ENCODE assay signal across 8 cellular contexts in the genomic region with DNA sequence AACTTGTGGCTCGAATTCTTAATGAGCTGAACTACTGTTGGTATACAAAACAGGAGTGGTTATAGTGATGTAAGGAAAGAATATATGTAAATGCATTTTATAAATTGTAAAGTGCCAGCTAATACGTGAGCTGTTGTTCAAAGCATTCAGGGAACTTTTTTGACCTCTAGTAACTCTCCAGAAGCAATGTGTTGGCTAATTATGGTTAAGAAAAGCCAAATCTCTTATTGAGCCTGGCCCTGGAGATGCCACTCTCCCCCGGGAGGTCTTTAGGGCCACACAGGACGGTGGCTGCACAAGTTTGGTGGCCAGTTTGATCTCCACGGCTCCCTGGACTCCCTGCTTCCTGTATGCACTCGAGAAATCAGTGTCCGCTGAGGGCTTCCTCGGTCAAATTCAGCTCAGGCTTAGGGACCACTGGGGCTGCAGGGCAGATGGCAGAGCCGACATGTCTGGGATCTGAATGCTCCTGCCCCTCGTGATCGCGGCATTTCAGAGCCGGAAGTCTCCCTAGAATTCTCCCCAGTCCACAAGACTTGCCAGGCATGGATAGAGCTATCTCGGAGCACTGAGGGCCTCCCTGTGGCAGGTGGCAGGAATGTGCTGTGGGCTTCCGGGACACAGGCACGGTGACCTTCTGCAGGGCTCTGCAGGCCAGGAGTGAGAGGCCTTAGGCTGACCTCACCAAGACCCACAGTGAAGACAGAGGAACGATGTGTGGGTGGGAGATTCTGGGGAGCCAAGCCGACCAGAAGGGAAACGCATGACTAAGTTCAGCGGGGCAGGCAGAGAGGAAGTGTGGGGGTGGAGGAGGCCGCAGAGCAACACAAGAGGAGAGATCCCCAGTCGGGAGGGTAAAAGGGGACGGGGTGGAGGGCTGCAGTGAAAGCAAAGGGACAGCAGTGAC. TPM values are rescaled to one million over a fixed set of nuclear protein-coding genes. Genes with fewer than 3 reads are reported as not detected.
DNase-seq lines count a peak whose midpoint lies in the region; ATAC-seq and TF ChIP-seq lines count a peak whose summit lies in the region.

No MANE protein-coding gene starts in this region.

- no peak for TF ChIP-seq RAD21 in SK-N-SH (IDR thresholded peaks at IDR 0.05; ENCODE audit: low read length)

- H3K9ac ChIP-seq in SK-N-SH, result no peak overlapping the region

- no peak overlapping the region for H2AFZ ChIP-seq in SK-N-SH (ENCODE audit: low read depth)

- CTCF ChIA-PET in SK-N-SH (lab: Yijun Ruan, JAX), result interaction anchor here (0.7 to 1.5 kb wide), 3 partner anchors 12 to 101 kb away, joined by 3 to 5 read pairs (median 4); no protein-coding TSS in a partner anchor

- POLR2A ChIA-PET in SK-N-SH (lab: Yijun Ruan, JAX), result no interaction called here

- no peaks in the 10 kb centered on the region for H3F3A ChIP-seq in SK-N-SH (replicated peaks; ENCODE audit: insufficient read depth)

- H3K27me3 ChIP-seq in SK-N-SH (ENCODE audit: insufficient read depth) (no peaks in the 10 kb centered on the region), transverse colon (no peaks in the 10 kb centered on the region)

- no peaks in the 10 kb centered on the region for H3K9me3 ChIP-seq in SK-N-SH
- no peaks in the 10 kb centered on the region for H3K9me3 ChIP-seq in mucosa of descending colon
- no peaks in the 10 kb centered on the region for H3K9me3 ChIP-seq in transverse colon

- 83% methylated on average over 16 of the region's 23 CpGs for WGBS in SK-N-SH (ENCODE audit: low lambda C conversion rate)
- 37 to 65% methylated on average over 7 to 23 of the region's 23 CpGs for WGBS in transverse colon (ENCODE audit: low coverage in 1 of 2), 2 donors

- TF ChIP-seq EP300 in SK-N-SH (IDR thresholded peaks at IDR 0.05; ENCODE audit: borderline replicate concordance in 1 of 2, low read depth in 1 of 2, low read length in 1 of 2) (no peak), transverse colon (IDR thresholded peaks at IDR 0.05; ENCODE audit: low read depth) (no peak)

- TF ChIP-seq CTCF in SK-N-SH (IDR thresholded peaks at IDR 0.05), result no peak
- peak; percentile 16 for TF ChIP-seq CTCF in cardiac fibroblast (IDR thresholded peaks at IDR 0.05; ENCODE audit: low read depth, low read length)
- no peak for TF ChIP-seq CTCF in mucosa of descending colon (IDR thresholded peaks at IDR 0.05)
- TF ChIP-seq CTCF in transverse colon (IDR thresholded peaks at IDR 0.05), result no peak

- H3K36me3 ChIP-seq in SK-N-SH (replicated peaks in 1 of 2; ENCODE audit: control insufficient read depth in 1 of 2, insufficient read depth in 2 of 2, low read length in 1 of 2) (peaks cover 14 to 33% of the 10 kb centered on the region in 2 experiments), mucosa of descending colon (ENCODE audit: low read depth) (no peaks in the 10 kb centered on the region), transverse colon (peaks cover 0 to 5% (median 0%) of the 10 kb centered on the region in 4 donors)

- H3K79me2 ChIP-seq in SK-N-SH (ENCODE audit: insufficient read depth), result no peaks in the 10 kb centered on the region

- DNase-seq in SK-N-SH, result no peak
- peak; percentile 67 to 76 for DNase-seq in cardiac fibroblast (ENCODE audit: low read depth in 2 of 2)
- DNase-seq in mucosa of descending colon, result peak in 2 of 3 donors; percentile 32 to 33
- peak; percentile 34 for DNase-seq in transverse colon
- no peak for DNase-seq in NCI-H2107 treated with DMSO at 0.1 percent for 48 hours (lab: John Stamatoyannopoulos, UW; ENCODE audit: unreplicated experiment)
- no peak for DNase-seq in amniotic stem cell (lab: John Stamatoyannopoulos, UW)

- H4K20me1 ChIP-seq in SK-N-SH (ENCODE audit: insufficient read depth), result no peaks in the 10 kb centered on the region

- no peak overlapping the region for H3K4me3 ChIP-seq in SK-N-SH (ENCODE audit: low read depth in 2 of 2, low read length in 1 of 2)
- no peak overlapping the region for H3K4me3 ChIP-seq in cardiac fibroblast (replicated peaks in 1 of 2; ENCODE audit: low read depth in 2 of 2, low read length in 2 of 2)
- no peak overlapping the region for H3K4me3 ChIP-seq in mucosa of descending colon
- no peak overlapping the region for H3K4me3 ChIP-seq in transverse colon

- intact Hi-C loops in mucosa of descending colon (cut with DNase I, micrococcal nuclease) (no loop called here), transverse colon (cut with DNase I; ENCODE audit: low total_unique reads) (no loop called here)

- no peaks in the 10 kb centered on the region for H3K9me2 ChIP-seq in SK-N-SH

- ATAC-seq in GM19351 (IDR thresholded peaks at IDR 0.05; ENCODE audit: unreplicated experiment) (peak; percentile 64), mucosa of descending colon (peak; percentile 42), HG03280 (IDR thresholded peaks at IDR 0.05; ENCODE audit: unreplicated experiment) (no peak)

- peak overlapping the region; percentile 37; the same call in 1 of the 2 replicates for H3K4me2 ChIP-seq in SK-N-SH

- in situ Hi-C loops in transverse colon (cut with MboI; ENCODE audit: low pct_ligation_motif_present in 1 of 4, low pct_unique_long_range_greater_than_20kb in 1 of 4, low sequenced_read_pairs in 3 of 4), result no loop called here

- H3K27ac ChIP-seq in SK-N-SH (ENCODE audit: low read depth in 2 of 2, low read length in 1 of 2) (no peak overlapping the region), transverse colon (no peak overlapping the region)

- peaks cover 0 to 13% of the 10 kb centered on the region in 2 experiments; a peak in 1 of 4 replicates for H3K4me1 ChIP-seq in SK-N-SH (ENCODE audit: control insufficient read depth in 1 of 2, insufficient read depth in 2 of 2, low read depth in 1 of 2, low read length in 1 of 2)
- no peaks in the 10 kb centered on the region for H3K4me1 ChIP-seq in mucosa of descending colon (ENCODE audit: low read depth)
- peaks cover 0 to 9% (median 2%) of the 10 kb centered on the region in 4 donors for H3K4me1 ChIP-seq in transverse colon

- TF ChIP-seq POLR2A in transverse colon (IDR thresholded peaks at IDR 0.05), result no peak

TF ChIP-seq in SK-N-SH, 30 proteins besides CTCF, POLR2A, EP300 and RAD21 (continues in another document):
- TF ChIP-seq TCF12 (IDR thresholded peaks at IDR 0.05) (no peak), RCOR1 (IDR thresholded peaks at IDR 0.05; ENCODE audit: low read length) (no peak), NFIC (IDR thresholded peaks at IDR 0.05; ENCODE audit: borderline replicate concordance) (no peak), MEF2A (IDR thresholded peaks at IDR 0.05; ENCODE audit: borderline replicate concordance, low read depth) (no peak), EZH2phosphoT487 (IDR thresholded peaks at IDR 0.05; ENCODE audit: borderline replicate concordance, low read depth) (no peak), TEAD4 (IDR thresholded peaks at IDR 0.05; ENCODE audit: borderline replicate concordance, insufficient read depth) (no peak), TAF1 (IDR thresholded peaks at IDR 0.05; ENCODE audit: borderline replicate concordance, low read depth, low read length) (no peak)
- TF ChIP-seq, protein P1, sequence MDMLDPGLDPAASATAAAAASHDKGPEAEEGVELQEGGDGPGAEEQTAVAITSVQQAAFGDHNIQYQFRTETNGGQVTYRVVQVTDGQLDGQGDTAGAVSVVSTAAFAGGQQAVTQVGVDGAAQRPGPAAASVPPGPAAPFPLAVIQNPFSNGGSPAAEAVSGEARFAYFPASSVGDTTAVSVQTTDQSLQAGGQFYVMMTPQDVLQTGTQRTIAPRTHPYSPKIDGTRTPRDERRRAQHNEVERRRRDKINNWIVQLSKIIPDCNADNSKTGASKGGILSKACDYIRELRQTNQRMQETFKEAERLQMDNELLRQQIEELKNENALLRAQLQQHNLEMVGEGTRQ (IDR thresholded peaks at IDR 0.05; ENCODE audit: borderline replicate concordance, low read depth, low read length), result no peak
- TF ChIP-seq, protein P2, sequence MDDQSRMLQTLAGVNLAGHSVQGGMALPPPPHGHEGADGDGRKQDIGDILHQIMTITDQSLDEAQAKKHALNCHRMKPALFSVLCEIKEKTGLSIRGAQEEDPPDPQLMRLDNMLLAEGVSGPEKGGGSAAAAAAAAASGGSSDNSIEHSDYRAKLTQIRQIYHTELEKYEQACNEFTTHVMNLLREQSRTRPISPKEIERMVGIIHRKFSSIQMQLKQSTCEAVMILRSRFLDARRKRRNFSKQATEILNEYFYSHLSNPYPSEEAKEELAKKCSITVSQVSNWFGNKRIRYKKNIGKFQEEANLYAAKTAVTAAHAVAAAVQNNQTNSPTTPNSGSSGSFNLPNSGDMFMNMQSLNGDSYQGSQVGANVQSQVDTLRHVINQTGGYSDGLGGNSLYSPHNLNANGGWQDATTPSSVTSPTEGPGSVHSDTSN (IDR thresholded peaks at IDR 0.05), result no peak
- TF ChIP-seq, protein P3, sequence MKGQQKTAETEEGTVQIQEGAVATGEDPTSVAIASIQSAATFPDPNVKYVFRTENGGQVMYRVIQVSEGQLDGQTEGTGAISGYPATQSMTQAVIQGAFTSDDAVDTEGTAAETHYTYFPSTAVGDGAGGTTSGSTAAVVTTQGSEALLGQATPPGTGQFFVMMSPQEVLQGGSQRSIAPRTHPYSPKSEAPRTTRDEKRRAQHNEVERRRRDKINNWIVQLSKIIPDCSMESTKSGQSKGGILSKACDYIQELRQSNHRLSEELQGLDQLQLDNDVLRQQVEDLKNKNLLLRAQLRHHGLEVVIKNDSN (IDR thresholded peaks at IDR 0.05; ENCODE audit: borderline replicate concordance, low read depth), result no peak

RNA-seq across cellular contexts. Expression of a gene that starts 18.6 kb away (rescaled TPM):
- polyA plus RNA-seq in SK-N-SH (2012; rRNA removed), result 0.82 and 0.86 TPM in 2 replicates
- polyA plus RNA-seq in SK-N-SH (2012; cell fraction: cytosol; rRNA removed), result 0.33 and 0.52 TPM in 2 replicates
- polyA plus RNA-seq in SK-N-SH (2012; cell fraction: nucleus; rRNA removed), result 3.1 and 3.5 TPM in 2 replicates
- total RNA-seq in mucosa of descending colon (10 to 100 TPM; 12.2 to 15.9 (median 15.6) TPM), transverse colon (10 to 100 TPM; 12.7 to 51.6 (median 29.7) TPM)

Comparison
In these comparisons a context has a peak if more than half of its experiments do, and no peak if none do; other contexts are left out.
1. DNase-seq: peak in cardiac fibroblast (2 of 2), mucosa of descending colon (2 of 3) and transverse colon (single experiment); none in SK-N-SH (single experiment), NCI-H2107 treated with DMSO at 0.1 percent for 48 hours (single experiment) and amniotic stem cell (single experiment).